Comparison of ENCODE assay signal across 1 cellular context in the genomic region with DNA sequence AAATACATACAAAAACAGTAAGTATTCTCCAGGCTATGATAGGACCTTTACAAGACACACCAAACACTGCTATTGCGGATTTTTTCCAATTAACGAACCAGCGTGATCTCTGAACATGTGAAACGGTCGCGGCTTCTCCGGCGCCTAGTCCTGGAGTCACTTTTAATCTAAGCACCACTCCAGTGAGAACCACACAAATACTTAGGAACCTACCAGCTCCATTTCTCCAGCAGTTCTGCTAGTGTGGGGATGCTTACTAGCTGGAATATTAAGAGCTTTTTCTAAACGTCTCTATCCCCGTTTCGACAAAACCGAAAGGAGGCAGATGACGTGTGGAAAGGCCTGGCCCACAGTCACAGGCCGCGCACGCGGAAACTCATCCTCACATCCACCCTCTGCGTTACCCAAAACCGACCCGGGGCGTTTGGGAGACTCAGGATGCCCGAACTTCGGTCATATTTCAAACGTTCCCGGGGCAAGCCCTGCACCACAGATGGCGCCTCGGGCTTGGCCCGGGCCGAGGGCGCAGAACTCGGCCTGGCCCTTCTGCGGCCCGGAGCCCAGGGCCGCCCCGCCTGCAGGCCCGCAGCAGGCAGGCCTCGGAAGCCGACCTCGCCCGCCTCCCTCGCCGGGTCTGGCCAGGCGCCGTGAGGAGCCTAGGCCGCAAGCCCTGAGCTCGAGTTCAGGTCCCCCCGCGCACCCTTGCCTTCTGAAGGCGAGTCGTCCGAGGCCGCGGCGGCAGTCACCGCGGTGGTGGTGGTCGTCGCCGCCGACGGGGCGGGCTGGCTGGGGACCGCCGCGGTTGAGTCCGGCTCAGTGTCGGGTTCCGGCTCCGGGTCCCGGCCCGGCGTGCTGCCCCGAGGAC.
A peak's percentile ranks its signal among the peaks of the same experiment; 100 is the strongest.
TF ChIP-seq lines count a peak whose summit lies in the region.

No MANE protein-coding gene starts in this region.

TF ChIP-seq in A549, 52 proteins besides CTCF, POLR2A, EP300 and RAD21 (continued from another document):
- TF ChIP-seq, protein P1, sequence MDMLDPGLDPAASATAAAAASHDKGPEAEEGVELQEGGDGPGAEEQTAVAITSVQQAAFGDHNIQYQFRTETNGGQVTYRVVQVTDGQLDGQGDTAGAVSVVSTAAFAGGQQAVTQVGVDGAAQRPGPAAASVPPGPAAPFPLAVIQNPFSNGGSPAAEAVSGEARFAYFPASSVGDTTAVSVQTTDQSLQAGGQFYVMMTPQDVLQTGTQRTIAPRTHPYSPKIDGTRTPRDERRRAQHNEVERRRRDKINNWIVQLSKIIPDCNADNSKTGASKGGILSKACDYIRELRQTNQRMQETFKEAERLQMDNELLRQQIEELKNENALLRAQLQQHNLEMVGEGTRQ (IDR thresholded peaks at IDR 0.05), result no peak
- TF ChIP-seq MAZ (IDR thresholded peaks at IDR 0.05; ENCODE audit: borderline replicate concordance, low read depth, low read length) (no peak), KDM5A (IDR thresholded peaks at IDR 0.05) (peak; percentile 30; the same call in 1 of the 2 replicates), TP53 (CRISPR knock-in tag; IDR thresholded peaks at IDR 0.05) (0 out of 2 replicates have a peak, but pooled peaks have one; percentile 53), JUNB (IDR thresholded peaks at IDR 0.05) (no peak)
- TF ChIP-seq, protein P2, sequence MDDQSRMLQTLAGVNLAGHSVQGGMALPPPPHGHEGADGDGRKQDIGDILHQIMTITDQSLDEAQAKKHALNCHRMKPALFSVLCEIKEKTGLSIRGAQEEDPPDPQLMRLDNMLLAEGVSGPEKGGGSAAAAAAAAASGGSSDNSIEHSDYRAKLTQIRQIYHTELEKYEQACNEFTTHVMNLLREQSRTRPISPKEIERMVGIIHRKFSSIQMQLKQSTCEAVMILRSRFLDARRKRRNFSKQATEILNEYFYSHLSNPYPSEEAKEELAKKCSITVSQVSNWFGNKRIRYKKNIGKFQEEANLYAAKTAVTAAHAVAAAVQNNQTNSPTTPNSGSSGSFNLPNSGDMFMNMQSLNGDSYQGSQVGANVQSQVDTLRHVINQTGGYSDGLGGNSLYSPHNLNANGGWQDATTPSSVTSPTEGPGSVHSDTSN (IDR thresholded peaks at IDR 0.05), result no peak; the same call in 1 of the 2 replicates
TF ChIP-seq in A549: peak in this region for 6.
